1 cellular context compared by ENCODE assay signal in genomic region chr20:47501483-47502270, GRCh38.
TF ChIP-seq lines count a peak whose summit lies in the region.

Gene NCOA3 (plus strand): TSS chr20:47501887. CDS start chr20:47622248, 120,361 bp downstream.

TF ChIP-seq in K562, 482 proteins besides CTCF, POLR2A, EP300 and RAD21 (continued from another document and continues in another):
- TF ChIP-seq E2F5 (CRISPR knock-in tag; IDR thresholded peaks at IDR 0.05) (no peak), E2F4 (CRISPR knock-in tag; IDR thresholded peaks at IDR 0.05; ENCODE audit: low read depth) (no peak; the same call in 1 of the 2 replicates), TBP (optimal IDR thresholded peaks at IDR 0.05; ENCODE audit: low read depth, low read length) (peak; percentile 93), SMC3 (conservative IDR thresholded peaks at IDR 0.05; ENCODE audit: insufficient read depth, low read depth, low read length) (peak; percentile 29; the same call in 1 of the 2 replicates), SMAD3 (CRISPR knock-in tag; conservative IDR thresholded peaks at IDR 0.05) (no peak), PKNOX1 (IDR thresholded peaks at IDR 0.05) (peak; percentile 13; the same call in 1 of the 2 replicates), ZNF449 (CRISPR knock-in tag; IDR thresholded peaks at IDR 0.05) (peak; percentile 38; the same call in 1 of the 2 replicates), E2F8 (IDR thresholded peaks at IDR 0.05; ENCODE audit: low read depth, partially characterized antibody) (no peak), OTX1 (CRISPR knock-in tag; IDR thresholded peaks at IDR 0.05) (peak; percentile 66; the same call in 1 of the 2 replicates), HMG20A (CRISPR knock-in tag; conservative IDR thresholded peaks at IDR 0.05) (no peak), CSDE1 (IDR thresholded peaks at IDR 0.05) (no peak), ZNF444 (CRISPR knock-in tag; IDR thresholded peaks at IDR 0.05) (no peak), ZEB2 (IDR thresholded peaks at IDR 0.05) (peak; percentile 40; the same call in 1 of the 2 replicates), RBM34 (IDR thresholded peaks at IDR 0.05; ENCODE audit: borderline replicate concordance, insufficient read depth, low read length) (0 out of 2 replicates have a peak, but pooled peaks have one; percentile 38), NR3C1 (CRISPR knock-in tag; IDR thresholded peaks at IDR 0.05) (no peak), ATF6 (CRISPR knock-in tag; IDR thresholded peaks at IDR 0.05) (no peak; the same call in 1 of the 2 replicates), CREB3 (tag; conservative IDR thresholded peaks at IDR 0.05; ENCODE audit: low read depth) (no peak), YBX1 (IDR thresholded peaks at IDR 0.05) (no peak), NR2C2 (CRISPR knock-in tag; IDR thresholded peaks at IDR 0.05) (0 out of 2 replicates have a peak, but pooled peaks have one; percentile 32), NR2C2 (tag; IDR thresholded peaks at IDR 0.05) (peak; percentile 80), GMEB1 (CRISPR knock-in tag; IDR thresholded peaks at IDR 0.05) (peak; percentile 86), ZBTB12 (CRISPR knock-in tag; IDR thresholded peaks at IDR 0.05) (peak; percentile 29; the same call in 1 of the 2 replicates), ZNF512 (tag; IDR thresholded peaks at IDR 0.05) (no peak), PML (IDR thresholded peaks at IDR 0.05; ENCODE audit: low read length) (peak; percentile 68), CHCHD3 (CRISPR knock-in tag; IDR thresholded peaks at IDR 0.05) (no peak), ZNF143 (CRISPR knock-in tag; IDR thresholded peaks at IDR 0.05) (peak; percentile 95), TEAD4 (IDR thresholded peaks at IDR 0.05; ENCODE audit: low read length) (peak; percentile 36; the same call in 1 of the 2 replicates), TEAD4 (CRISPR knock-in tag; IDR thresholded peaks at IDR 0.05; ENCODE audit: borderline replicate concordance) (no peak), SUPT5H (IDR thresholded peaks at IDR 0.05) (peak; percentile 96), STAT5B (CRISPR knock-in tag; IDR thresholded peaks at IDR 0.05) (no peak), USF2 (CRISPR knock-in tag; IDR thresholded peaks at IDR 0.05) (no peak; the same call in 1 of the 2 replicates), CREB1 (IDR thresholded peaks at IDR 0.05) (peak; percentile 84), CREB1 (CRISPR knock-in tag; IDR thresholded peaks at IDR 0.05) (peak; percentile 79; the same call in 1 of the 2 replicates), ZBTB11 (CRISPR knock-in tag; IDR thresholded peaks at IDR 0.05) (peak in 2 of 3 experiments; percentile 42 to 88; a peak in 4 of 6 replicates), HDAC1 (IDR thresholded peaks at IDR 0.05) (peak in 1 of 2 experiments; percentile 88; a peak in 2 of 4 replicates), RAD51 (IDR thresholded peaks at IDR 0.05; ENCODE audit: borderline replicate concordance, low read depth) (0 out of 2 replicates have a peak, but pooled peaks have one; percentile 2)
